2 cellular contexts compared by ENCODE assay signal in the genomic region with DNA sequence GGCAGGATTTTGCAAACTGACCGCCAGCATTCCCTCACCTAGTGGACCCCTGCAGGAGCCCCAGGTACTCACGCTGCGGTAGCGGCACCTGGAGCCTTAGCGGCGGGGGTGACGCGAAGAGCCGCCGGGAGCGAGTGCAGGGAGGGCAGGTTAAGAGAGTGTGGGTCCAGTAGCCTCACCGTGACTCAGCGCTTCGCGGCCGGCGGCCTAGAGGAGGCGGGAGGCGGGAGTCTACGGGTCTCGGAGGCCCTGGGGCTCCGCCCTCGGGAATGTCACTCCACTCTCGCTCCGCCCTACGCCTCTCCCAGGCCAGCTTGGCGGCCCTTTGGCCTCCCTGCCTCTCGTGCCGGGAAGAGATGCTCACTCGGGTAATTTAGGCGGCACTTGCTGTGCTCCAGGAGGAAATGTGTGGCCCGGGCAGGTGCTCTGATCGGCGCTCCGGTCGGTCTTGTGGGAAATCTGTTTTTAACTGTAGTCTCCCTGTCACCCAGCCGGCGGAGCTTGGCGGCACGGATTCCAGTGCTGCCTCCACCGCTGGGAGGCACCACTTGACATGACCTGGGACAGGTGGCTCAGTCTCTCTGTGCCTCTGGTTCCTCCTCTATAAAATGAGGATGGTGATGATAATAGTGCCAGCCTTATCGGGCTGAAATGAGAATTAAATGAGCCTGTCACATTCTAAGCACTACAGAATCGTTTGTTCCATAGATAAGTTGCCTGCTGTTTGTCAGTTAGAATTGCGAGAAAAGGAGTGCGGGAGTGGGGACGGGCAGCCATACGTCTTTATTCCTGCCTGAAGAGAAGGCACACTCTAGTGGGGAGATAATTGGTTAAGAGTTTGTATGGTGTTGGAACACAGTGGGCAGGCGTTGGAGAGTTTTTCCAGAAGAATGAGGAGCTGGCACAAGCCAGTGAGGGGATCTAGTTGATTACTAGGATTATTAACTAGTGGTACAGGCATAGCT.
TF ChIP-seq lines count a peak whose summit lies in the region.

A gene (minus strand): TSS at position 216 of the 965 bp plus-strand sequence. CDS start 2,076 bp downstream, outside the sequence.

TF ChIP-seq in HEK293, 187 proteins besides CTCF, POLR2A, EP300 and RAD21 (continued from another document):
- TF ChIP-seq, protein P1, sequence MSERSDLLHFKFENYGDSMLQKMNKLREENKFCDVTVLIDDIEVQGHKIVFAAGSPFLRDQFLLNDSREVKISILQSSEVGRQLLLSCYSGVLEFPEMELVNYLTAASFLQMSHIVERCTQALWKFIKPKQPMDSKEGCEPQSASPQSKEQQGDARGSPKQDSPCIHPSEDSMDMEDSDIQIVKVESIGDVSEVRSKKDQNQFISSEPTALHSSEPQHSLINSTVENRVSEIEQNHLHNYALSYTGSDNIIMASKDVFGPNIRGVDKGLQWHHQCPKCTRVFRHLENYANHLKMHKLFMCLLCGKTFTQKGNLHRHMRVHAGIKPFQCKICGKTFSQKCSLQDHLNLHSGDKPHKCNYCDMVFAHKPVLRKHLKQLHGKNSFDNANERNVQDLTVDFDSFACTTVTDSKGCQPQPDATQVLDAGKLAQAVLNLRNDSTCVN (tag by site-specific recombination; optimal IDR thresholded peaks at IDR 0.05): peak; percentile 33
- TF ChIP-seq ZNF335 (tag by site-specific recombination; conservative IDR thresholded peaks at IDR 0.05): peak; percentile 90
- TF ChIP-seq, protein P2, sequence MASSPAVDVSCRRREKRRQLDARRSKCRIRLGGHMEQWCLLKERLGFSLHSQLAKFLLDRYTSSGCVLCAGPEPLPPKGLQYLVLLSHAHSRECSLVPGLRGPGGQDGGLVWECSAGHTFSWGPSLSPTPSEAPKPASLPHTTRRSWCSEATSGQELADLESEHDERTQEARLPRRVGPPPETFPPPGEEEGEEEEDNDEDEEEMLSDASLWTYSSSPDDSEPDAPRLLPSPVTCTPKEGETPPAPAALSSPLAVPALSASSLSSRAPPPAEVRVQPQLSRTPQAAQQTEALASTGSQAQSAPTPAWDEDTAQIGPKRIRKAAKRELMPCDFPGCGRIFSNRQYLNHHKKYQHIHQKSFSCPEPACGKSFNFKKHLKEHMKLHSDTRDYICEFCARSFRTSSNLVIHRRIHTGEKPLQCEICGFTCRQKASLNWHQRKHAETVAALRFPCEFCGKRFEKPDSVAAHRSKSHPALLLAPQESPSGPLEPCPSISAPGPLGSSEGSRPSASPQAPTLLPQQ (tag by site-specific recombination; IDR thresholded peaks at IDR 0.05): peak; percentile 89
- TF ChIP-seq ZNF302 (tag by site-specific recombination; IDR thresholded peaks at IDR 0.05; ENCODE audit: low read depth): no peak
- TF ChIP-seq, protein P3, sequence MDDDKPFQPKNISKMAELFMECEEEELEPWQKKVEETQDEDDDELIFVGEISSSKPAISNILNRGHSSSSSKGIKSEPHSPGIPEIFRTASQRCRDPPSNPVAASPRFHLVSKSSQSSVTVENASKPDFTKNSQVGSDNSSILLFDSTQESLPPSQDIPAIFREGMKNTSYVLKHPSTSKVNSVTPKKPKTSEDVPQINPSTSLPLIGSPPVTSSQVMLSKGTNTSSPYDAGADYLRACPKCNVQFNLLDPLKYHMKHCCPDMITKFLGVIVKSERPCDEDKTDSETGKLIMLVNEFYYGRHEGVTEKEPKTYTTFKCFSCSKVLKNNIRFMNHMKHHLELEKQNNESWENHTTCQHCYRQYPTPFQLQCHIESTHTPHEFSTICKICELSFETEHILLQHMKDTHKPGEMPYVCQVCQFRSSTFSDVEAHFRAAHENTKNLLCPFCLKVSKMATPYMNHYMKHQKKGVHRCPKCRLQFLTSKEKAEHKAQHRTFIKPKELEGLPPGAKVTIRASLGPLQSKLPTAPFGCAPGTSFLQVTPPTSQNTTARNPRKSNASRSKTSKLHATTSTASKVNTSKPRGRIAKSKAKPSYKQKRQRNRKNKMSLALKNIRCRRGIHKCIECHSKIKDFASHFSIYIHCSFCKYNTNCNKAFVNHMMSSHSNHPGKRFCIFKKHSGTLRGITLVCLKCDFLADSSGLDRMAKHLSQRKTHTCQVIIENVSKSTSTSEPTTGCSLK (tag by site-specific recombination; IDR thresholded peaks at IDR 0.05): no peak

TF ChIP-seq in SK-N-SH, 30 proteins besides CTCF, POLR2A, EP300 and RAD21 (continued from another document):
- TF ChIP-seq TAF1 (IDR thresholded peaks at IDR 0.05; ENCODE audit: borderline replicate concordance, low read depth, low read length) (peak; percentile 69), RCOR1 (IDR thresholded peaks at IDR 0.05; ENCODE audit: low read length) (no peak), CHD2 (IDR thresholded peaks at IDR 0.05; ENCODE audit: low read length, partially characterized antibody) (no peak), POLR2AphosphoS5 (IDR thresholded peaks at IDR 0.05; ENCODE audit: low read depth, low read length) (peak; percentile 42; the same call in 1 of the 2 replicates), YY1 (IDR thresholded peaks at IDR 0.05; ENCODE audit: low read depth) (no peak)
- TF ChIP-seq, protein P4, sequence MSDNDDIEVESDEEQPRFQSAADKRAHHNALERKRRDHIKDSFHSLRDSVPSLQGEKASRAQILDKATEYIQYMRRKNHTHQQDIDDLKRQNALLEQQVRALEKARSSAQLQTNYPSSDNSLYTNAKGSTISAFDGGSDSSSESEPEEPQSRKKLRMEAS (IDR thresholded peaks at IDR 0.05; ENCODE audit: low read depth): 0 out of 2 replicates have a peak, but pooled peaks have one; percentile 20
